In genomic region chr7:44379366-44380178, GRCh38 we compare ENCODE assay signal across 12 cellular contexts. TPM values are rescaled to one million over a fixed set of nuclear protein-coding genes. Genes with fewer than 3 reads are reported as not detected.
A peak's percentile ranks its signal among the peaks of the same experiment; 100 is the strongest.
DNase-seq lines count a peak whose midpoint lies in the region; ATAC-seq, FAIRE-seq and TF ChIP-seq lines count a peak whose summit lies in the region.
"Had no signal": no experiment of that assay in that cellular context is flagged by ENCODE, and none has a peak within 500 bp of the region (broad histone marks: within the 10 kb centered on the region; RNA-seq: fewer than 3 reads in every experiment).

No MANE protein-coding gene starts in this region.

- intact Hi-C loops in endothelial cell of umbilical vein (cut with micrococcal nuclease): loop anchor here (2.0 kb wide), 1 partner anchor 121 kb away; no protein-coding TSS in a partner anchor
- intact Hi-C loops in transverse colon (cut with DNase I; ENCODE audit: low total_unique reads): no loop called here

- FAIRE-seq in endothelial cell of umbilical vein (lab: Jason Lieb, UNC): no peak
- FAIRE-seq: colon had no signal

- H3K27me3 ChIP-seq in endothelial cell of umbilical vein (ENCODE audit: control insufficient read depth in 2 of 2, insufficient read depth in 2 of 2, low read length in 2 of 2): no peaks in the 10 kb centered on the region
- no peaks in the 10 kb centered on the region for H3K27me3 ChIP-seq in transverse colon
- H3K27me3 ChIP-seq: Peyer's patch had no signal

- no peak for TF ChIP-seq CTCF in endothelial cell of umbilical vein (IDR thresholded peaks at IDR 0.05; ENCODE audit: extremely low read depth in 1 of 2, insufficient read depth in 1 of 2, low read depth in 1 of 2, low read length in 2 of 2)
- no peak for TF ChIP-seq CTCF in transverse colon (IDR thresholded peaks at IDR 0.05)

- no peaks in the 10 kb centered on the region for H3K79me2 ChIP-seq in endothelial cell of umbilical vein (ENCODE audit: control insufficient read depth, insufficient read depth, low read length)

- TF ChIP-seq POLR2A in endothelial cell of umbilical vein (IDR thresholded peaks at IDR 0.05; ENCODE audit: low read depth, low read length): no peak
- no peak for TF ChIP-seq POLR2A in transverse colon (IDR thresholded peaks at IDR 0.05)

- H3K9ac ChIP-seq in endothelial cell of umbilical vein (replicated peaks; ENCODE audit: extremely low read depth, insufficient read depth, low read length): no peak overlapping the region

- no peak for TF ChIP-seq EP300 in transverse colon (IDR thresholded peaks at IDR 0.05; ENCODE audit: low read depth)

- BruUV-seq in endothelial cell of umbilical vein (replicated peaks; lab: Mats Ljungman, UMichigan): no TSS peak

- no peaks in the 10 kb centered on the region for H3K36me3 ChIP-seq in endothelial cell of umbilical vein (ENCODE audit: control insufficient read depth in 2 of 2, extremely low read depth in 1 of 2, insufficient read depth in 2 of 2, low read length in 2 of 2)
- no peaks in the 10 kb centered on the region for H3K36me3 ChIP-seq in transverse colon

- peaks cover 5% of the 10 kb centered on the region for H3K4me1 Mint-ChIP-seq in activated CD8-positive, alpha-beta memory T cell treated with anti-CD3 and anti-CD28 coated beads, Interleukin-2, amount 10 ng/mL, durations not matched to agents 7 days and 5 days
- no peaks in the 10 kb centered on the region for H3K4me1 Mint-ChIP-seq in T-helper 2 cell treated with Interferon-gamma antibody and Interleukin-4, amounts not matched to agents 5 μg/mL and 100 μg/mL, for 36 hours (ENCODE audit: low read depth)

- dilution Hi-C loops in endothelial cell of umbilical vein (cut with MboI; ENCODE audit: extremely low pct_ligation_motif_present, low sequenced_read_pairs): no loop called here

- H3K4me1 ChIP-seq in endothelial cell of umbilical vein (ENCODE audit: control insufficient read depth, extremely low read depth, insufficient read depth, low read length): peaks cover 68% of the 10 kb centered on the region
- H3K4me1 ChIP-seq in transverse colon: no peaks in the 10 kb centered on the region
- H3K4me1 ChIP-seq: Peyer's patch had no signal

- H3K4me2 ChIP-seq in endothelial cell of umbilical vein (ENCODE audit: insufficient read depth, low read length): no peak overlapping the region

- POLR2A ChIA-PET in endothelial cell of umbilical vein (lab: Charles Lee): interaction anchor here (0.5 kb wide), 1 partner anchor 88 kb away, joined by 3 read pairs; no protein-coding TSS in a partner anchor

- CTCF ChIA-PET in activated CD8-positive, alpha-beta memory T cell treated with anti-CD3 and anti-CD28 coated beads, Interleukin-2, amount 10 ng/mL, durations not matched to agents 7 days and 5 days (lab: Charles Lee): interaction anchor here (1.4 kb wide), 1 partner anchor 17 kb away, joined by 3 read pairs; no protein-coding TSS in a partner anchor
- CTCF ChIA-PET in endothelial cell of umbilical vein (lab: Charles Lee): interaction anchor here (0.6 to 2.3 kb wide), 7 partner anchors 12 to 186 kb away, joined by 3 to 7 read pairs (median 3); no protein-coding TSS in a partner anchor

- WGBS in transverse colon (ENCODE audit: low coverage in 1 of 2), 2 donors: 80% methylated on average over 12 of the region's 12 CpGs; no CpG with 5 or more reads in 1 of the 2 donors

- H3K27me3 Mint-ChIP-seq in activated CD8-positive, alpha-beta memory T cell treated with anti-CD3 and anti-CD28 coated beads, Interleukin-2, amount 10 ng/mL, durations not matched to agents 7 days and 5 days: no peaks in the 10 kb centered on the region
- peaks cover 2% of the 10 kb centered on the region for H3K27me3 Mint-ChIP-seq in T-helper 2 cell treated with Interferon-gamma antibody and Interleukin-4, amounts not matched to agents 5 μg/mL and 100 μg/mL, for 36 hours (ENCODE audit: low read depth)

- no peak overlapping the region for H3K4me3 ChIP-seq in endothelial cell of umbilical vein (replicated peaks in 1 of 3; ENCODE audit: insufficient read depth in 1 of 3, low read depth in 1 of 3, low read length in 3 of 3)
- no peak overlapping the region for H3K4me3 ChIP-seq in transverse colon
- H3K4me3 ChIP-seq: Peyer's patch had no signal

- ATAC-seq in activated CD8-positive, alpha-beta memory T cell treated with anti-CD3 and anti-CD28 coated beads, Interleukin-2, amount 10 ng/mL, durations not matched to agents 7 days and 5 days: no peak

- peak overlapping the region; percentile 3 for H3K27ac ChIP-seq in endothelial cell of umbilical vein (ENCODE audit: insufficient read depth, low read depth, low read length)
- H3K27ac ChIP-seq in transverse colon: no peak overlapping the region
- H3K27ac ChIP-seq: Peyer's patch had no signal

- no peak overlapping the region for H2AFZ ChIP-seq in endothelial cell of umbilical vein (ENCODE audit: low read depth, low read length)

- no peak overlapping the region for H3K27ac Mint-ChIP-seq in activated CD8-positive, alpha-beta memory T cell treated with anti-CD3 and anti-CD28 coated beads, Interleukin-2, amount 10 ng/mL, durations not matched to agents 7 days and 5 days
- H3K27ac Mint-ChIP-seq in T-helper 2 cell treated with Interferon-gamma antibody and Interleukin-4, amounts not matched to agents 5 μg/mL and 100 μg/mL, for 36 hours: no peak overlapping the region

- in situ Hi-C loops in transverse colon (cut with MboI; ENCODE audit: low pct_ligation_motif_present in 1 of 4, low pct_unique_long_range_greater_than_20kb in 1 of 4, low sequenced_read_pairs in 3 of 4): no loop called here

- no peaks in the 10 kb centered on the region for H3K9me1 ChIP-seq in endothelial cell of umbilical vein (replicated peaks; ENCODE audit: control insufficient read depth, extremely low read depth, insufficient read depth, low read length)

- H4K20me1 ChIP-seq in endothelial cell of umbilical vein (replicated peaks; ENCODE audit: control insufficient read depth, extremely low read depth, insufficient read depth, low read length): no peaks in the 10 kb centered on the region

- no peaks in the 10 kb centered on the region for H3K36me3 Mint-ChIP-seq in activated CD8-positive, alpha-beta memory T cell treated with anti-CD3 and anti-CD28 coated beads, Interleukin-2, amount 10 ng/mL, durations not matched to agents 7 days and 5 days
- H3K36me3 Mint-ChIP-seq in T-helper 2 cell treated with Interferon-gamma antibody and Interleukin-4, amounts not matched to agents 5 μg/mL and 100 μg/mL, for 36 hours (ENCODE audit: low read depth): no peaks in the 10 kb centered on the region

- H3K9me3 Mint-ChIP-seq in activated CD8-positive, alpha-beta memory T cell treated with anti-CD3 and anti-CD28 coated beads, Interleukin-2, amount 10 ng/mL, durations not matched to agents 7 days and 5 days (ENCODE audit: low read depth): no peaks in the 10 kb centered on the region
- no peaks in the 10 kb centered on the region for H3K9me3 Mint-ChIP-seq in T-helper 2 cell treated with Interferon-gamma antibody and Interleukin-4, amounts not matched to agents 5 μg/mL and 100 μg/mL, for 36 hours

- peak; percentile 34 for DNase-seq in activated CD8-positive, alpha-beta memory T cell treated with anti-CD3 and anti-CD28 coated beads, Interleukin-2, amount 10 ng/mL, durations not matched to agents 7 days and 5 days
- DNase-seq in activated CD8-positive, alpha-beta memory T cell treated with anti-CD3 and anti-CD28 coated beads, Interleukin-2, amount 50 U/mL, for 48 hours: no peak
- DNase-seq in NCI-H226: peak; percentile 46
- DNase-seq in endothelial cell of umbilical vein (ENCODE audit: low read depth, low spot score): no peak
- peak; percentile 27 for DNase-seq in renal cortical epithelial cell (ENCODE audit: low read depth)
- DNase-seq in transverse colon: no peak
- DNase-seq in stimulated activated CD4-positive, alpha-beta T cell treated with anti-CD3 and anti-CD28 coated beads, Interleukin-12 subunit alpha, Interleukin-12 subunit beta, amount 100 ng/mL, for 4 hours: no peak
- no peak for DNase-seq in T-helper 2 cell treated with Interferon-gamma antibody and Interleukin-4, amounts not matched to agents 5 μg/mL and 100 μg/mL, for 36 hours (ENCODE audit: low spot score)
- DNase-seq: NCI-H2081 treated with DMSO at 0.1 percent for 48 hours, Peyer's patch, substantia nigra had no signal

- no peaks in the 10 kb centered on the region for H3K9me3 ChIP-seq in endothelial cell of umbilical vein (replicated peaks; ENCODE audit: control insufficient read depth, insufficient read depth, low read length)
- H3K9me3 ChIP-seq in transverse colon: no peaks in the 10 kb centered on the region
- H3K9me3 ChIP-seq: Peyer's patch had no signal

- no peak overlapping the region for H3K4me3 Mint-ChIP-seq in activated CD8-positive, alpha-beta memory T cell treated with anti-CD3 and anti-CD28 coated beads, Interleukin-2, amount 10 ng/mL, durations not matched to agents 7 days and 5 days
- no peak overlapping the region for H3K4me3 Mint-ChIP-seq in T-helper 2 cell treated with Interferon-gamma antibody and Interleukin-4, amounts not matched to agents 5 μg/mL and 100 μg/mL, for 36 hours

TF ChIP-seq in endothelial cell of umbilical vein, 7 proteins besides CTCF, POLR2A, EP300 and RAD21:
- TF ChIP-seq MYC (IDR thresholded peaks at IDR 0.05; ENCODE audit: low read depth, low read length) (no peak), GATA2 (IDR thresholded peaks at IDR 0.05; ENCODE audit: insufficient read depth, insufficient read length, low read depth, low read length) (no peak), JUN (IDR thresholded peaks at IDR 0.05; ENCODE audit: borderline replicate concordance, insufficient read depth, insufficient read length, low read depth) (no peak), POLR2AphosphoS5 (IDR thresholded peaks at IDR 0.05; ENCODE audit: insufficient read depth, low read depth, low read length) (no peak)

RNA-seq across cellular contexts. Expression of gene CAMK2B, which starts 54.2 kb away (rescaled TPM):
- under 1 TPM in 1 of 2 experiments, not detected in 1; 0.63 TPM for total RNA-seq in activated CD8-positive, alpha-beta memory T cell treated with anti-CD3 and anti-CD28 coated beads, Interleukin-2, amount 10 ng/mL, durations not matched to agents 7 days and 5 days
- 1.4 and 1.6 TPM in 2 replicates for total RNA-seq in endothelial cell of umbilical vein
- polyA plus RNA-seq in endothelial cell of umbilical vein: 0.57 and 0.72 TPM in 2 replicates
- 0.36 and 0.47 TPM in 2 replicates for polyA plus RNA-seq in endothelial cell of umbilical vein (2011; cell fraction: cytosol; rRNA removed)
- polyA plus RNA-seq in endothelial cell of umbilical vein (2011; cell fraction: nucleus; rRNA removed): 1.1 and 2.9 TPM in 2 replicates
- polyA plus RNA-seq in endothelial cell of umbilical vein (2012): 0.43 and 0.52 TPM in 2 replicates
- polyA minus RNA-seq in endothelial cell of umbilical vein: 0.68 and 0.76 TPM in 2 replicates
- polyA minus RNA-seq in endothelial cell of umbilical vein (2011; cell fraction: cytosol; rRNA and poly(A)+ RNA removed): not detected
- polyA minus RNA-seq in endothelial cell of umbilical vein (2011; cell fraction: nucleus; rRNA and poly(A)+ RNA removed): 1.1 and 2.7 TPM in 2 replicates
- total RNA-seq in renal cortical epithelial cell: 0.20 and 1.6 TPM in 2 replicates
- total RNA-seq in transverse colon: 1 to 10 TPM in 1 of 4 donors, under 1 TPM in 2, not detected in 1; 0.16 to 2.8 (median 0.27) TPM

Comparison
In these comparisons a context has a peak if more than half of its experiments do, and no peak if none do; other contexts are left out.
1. DNase-seq: peak in activated CD8-positive, alpha-beta memory T cell treated with anti-CD3 and anti-CD28 coated beads, Interleukin-2, amount 10 ng/mL, durations not matched to agents 7 days and 5 days (single experiment), NCI-H226 (single experiment) and renal cortical epithelial cell (single experiment); none in activated CD8-positive, alpha-beta memory T cell treated with anti-CD3 and anti-CD28 coated beads, Interleukin-2, amount 50 U/mL, for 48 hours (single experiment), endothelial cell of umbilical vein (single experiment), transverse colon (single experiment), stimulated activated CD4-positive, alpha-beta T cell treated with anti-CD3 and anti-CD28 coated beads, Interleukin-12 subunit alpha, Interleukin-12 subunit beta, amount 100 ng/mL, for 4 hours (single experiment) and T-helper 2 cell treated with Interferon-gamma antibody and Interleukin-4, amounts not matched to agents 5 μg/mL and 100 μg/mL, for 36 hours (single experiment).